10 cellular contexts compared by ENCODE assay signal in genomic region chr11:126146454-126147192, GRCh38.
DNase-seq lines count a peak whose midpoint lies in the region; ATAC-seq lines count a peak whose summit lies in the region.
"Had no signal": no experiment of that assay in that cellular context is flagged by ENCODE, and none has a peak within 500 bp of the region (broad histone marks: within the 10 kb centered on the region; RNA-seq: fewer than 3 reads in every experiment).

No MANE protein-coding gene starts in this region.

- no peaks in the 10 kb centered on the region for H3K27me3 ChIP-seq in CD8-positive, alpha-beta memory T cell (ENCODE audit: insufficient read depth, low read length, poor library complexity, severe bottlenecking)
- H3K27me3 ChIP-seq: ovary had no signal

- H3K4me3 Mint-ChIP-seq in stimulated activated memory B cell treated with anti-CD40 and anti-IgM and Interleukin-4, amounts not matched to agents 10 μg/mL and 1 μg/mL and 100 μg/mL, for 72 hours: no peak overlapping the region
- H3K4me3 Mint-ChIP-seq in CD8-positive, alpha-beta memory T cell: no peak overlapping the region

- no peaks in the 10 kb centered on the region for H3K36me3 Mint-ChIP-seq in stimulated activated memory B cell treated with anti-CD40 and anti-IgM and Interleukin-4, amounts not matched to agents 10 μg/mL and 1 μg/mL and 100 μg/mL, for 72 hours
- H3K36me3 Mint-ChIP-seq in CD8-positive, alpha-beta memory T cell: no peaks in the 10 kb centered on the region

- H3K9me3 Mint-ChIP-seq in stimulated activated memory B cell treated with anti-CD40 and anti-IgM and Interleukin-4, amounts not matched to agents 10 μg/mL and 1 μg/mL and 100 μg/mL, for 72 hours: peaks cover 4% of the 10 kb centered on the region
- peaks cover 0 to 4% (median 0%) of the 10 kb centered on the region in 5 donors for H3K9me3 Mint-ChIP-seq in CD8-positive, alpha-beta memory T cell

- H3K9me3 ChIP-seq in CD8-positive, alpha-beta memory T cell (ENCODE audit: low read length): no peaks in the 10 kb centered on the region
- H3K9me3 ChIP-seq: ovary had no signal

- H3K4me1 Mint-ChIP-seq in stimulated activated memory B cell treated with anti-CD40 and anti-IgM and Interleukin-4, amounts not matched to agents 10 μg/mL and 1 μg/mL and 100 μg/mL, for 72 hours: no peaks in the 10 kb centered on the region
- H3K4me1 Mint-ChIP-seq in CD8-positive, alpha-beta memory T cell: peaks cover 0 to 2% (median 0%) of the 10 kb centered on the region in 3 donors

- H3K27me3 Mint-ChIP-seq in stimulated activated memory B cell treated with anti-CD40 and anti-IgM and Interleukin-4, amounts not matched to agents 10 μg/mL and 1 μg/mL and 100 μg/mL, for 72 hours: peaks cover 25% of the 10 kb centered on the region
- H3K27me3 Mint-ChIP-seq in CD8-positive, alpha-beta memory T cell: peaks cover 7 to 12% of the 10 kb centered on the region in 2 donors

- CTCF ChIA-PET in CD8-positive, alpha-beta memory T cell (lab: Charles Lee): no interaction called here

- H3K27ac Mint-ChIP-seq in stimulated activated memory B cell treated with anti-CD40 and anti-IgM and Interleukin-4, amounts not matched to agents 10 μg/mL and 1 μg/mL and 100 μg/mL, for 72 hours: no peak overlapping the region
- no peak overlapping the region for H3K27ac Mint-ChIP-seq in CD8-positive, alpha-beta memory T cell

- DNase-seq in SHP77 (lab: John Stamatoyannopoulos, UW) (peak; percentile 30 to 41), SHP77 treated with DMSO at 0.1 percent for 48 hours (lab: John Stamatoyannopoulos, UW) (no peak), NCI-H510A treated with DMSO at 0.1 percent for 48 hours (lab: John Stamatoyannopoulos, UW) (peak; percentile 99), hippocampal formation (lab: John Stamatoyannopoulos, UW) (peak; percentile 40 to 55), ureter (ENCODE audit: low spot score) (no peak)
- no peak for DNase-seq in CD8-positive, alpha-beta memory T cell
- DNase-seq: AML-193 had no signal

- ATAC-seq in stimulated activated memory B cell treated with anti-CD40 and anti-IgM and Interleukin-4, amounts not matched to agents 10 μg/mL and 1 μg/mL and 100 μg/mL, for 72 hours: peak; percentile 18
- ATAC-seq in HG02840 (IDR thresholded peaks at IDR 0.05; ENCODE audit: low FRiP score, unreplicated experiment): no peak

- no peak overlapping the region for H3K27ac ChIP-seq in CD8-positive, alpha-beta memory T cell (ENCODE audit: low read depth, low read length)
- H3K27ac ChIP-seq: ovary had no signal

- POLR2A ChIA-PET in CD8-positive, alpha-beta memory T cell (lab: Charles Lee): no interaction called here

- H3K4me1 ChIP-seq in CD8-positive, alpha-beta memory T cell (ENCODE audit: insufficient read depth, low read length): no peaks in the 10 kb centered on the region

- H3K4me3 ChIP-seq in CD8-positive, alpha-beta memory T cell (ENCODE audit: low read length): no peak overlapping the region
- H3K4me3 ChIP-seq: ovary had no signal

- no peaks in the 10 kb centered on the region for H3K36me3 ChIP-seq in CD8-positive, alpha-beta memory T cell (ENCODE audit: insufficient read depth, low read length)
- H3K36me3 ChIP-seq: ovary had no signal

Comparison
In these comparisons a context has a peak if more than half of its experiments do, and no peak if none do; other contexts are left out.
1. DNase-seq: peak in SHP77 (2 of 2), NCI-H510A treated with DMSO at 0.1 percent for 48 hours (single experiment) and hippocampal formation (2 of 2); none in SHP77 treated with DMSO at 0.1 percent for 48 hours (single experiment), ureter (single experiment) and CD8-positive, alpha-beta memory T cell (0 of 5).